ENCODE assay signal across 8 cellular contexts in the genomic region with DNA sequence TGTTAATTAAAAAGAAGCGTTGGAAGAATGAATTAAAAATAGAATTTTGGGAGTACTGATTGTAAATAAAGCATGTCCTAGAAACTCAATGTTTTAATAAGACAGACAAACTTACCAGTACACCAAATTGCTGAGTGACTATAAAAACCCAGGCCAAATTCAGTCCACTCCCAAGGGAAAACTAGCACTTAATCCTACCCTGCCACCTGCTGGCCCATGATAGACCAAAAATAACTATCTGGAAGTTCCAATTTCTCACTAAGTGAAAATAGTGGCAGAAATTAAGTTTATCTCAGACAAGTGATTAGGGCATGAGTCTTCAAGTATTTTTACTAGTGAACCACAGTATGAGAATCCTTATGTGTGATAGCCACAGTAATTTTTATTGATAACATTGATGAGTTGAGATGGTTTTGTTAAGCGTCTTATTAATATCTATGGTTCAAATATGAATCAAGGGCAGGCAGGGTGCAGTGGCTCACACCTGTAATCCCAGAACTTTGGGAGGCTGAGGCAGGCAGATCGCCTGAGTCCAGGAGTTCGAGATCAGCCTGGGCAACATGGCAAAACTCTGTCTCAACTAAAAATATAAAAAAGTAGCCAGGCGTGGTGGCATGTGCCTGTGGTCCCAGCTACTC. TPM values are rescaled to one million over a fixed set of nuclear protein-coding genes. Genes with fewer than 3 reads are reported as not detected.
DNase-seq lines count a peak whose midpoint lies in the region; ATAC-seq, FAIRE-seq and TF ChIP-seq lines count a peak whose summit lies in the region.

No MANE protein-coding gene starts in this region.

- H3K4me3 ChIP-seq in SJCRH30 = no peak overlapping the region
- H3K4me3 ChIP-seq in endothelial cell of umbilical vein (replicated peaks in 1 of 3; ENCODE audit: insufficient read depth in 1 of 3, low read depth in 1 of 3, low read length in 3 of 3) = no peak overlapping the region

- no peak overlapping the region for H3K9ac ChIP-seq in endothelial cell of umbilical vein (replicated peaks; ENCODE audit: extremely low read depth, insufficient read depth, low read length)

- TF ChIP-seq POLR2A in endothelial cell of umbilical vein (IDR thresholded peaks at IDR 0.05; ENCODE audit: low read depth, low read length) (no peak), GM18505 (IDR thresholded peaks at IDR 0.05; ENCODE audit: borderline replicate concordance, extremely low read depth, insufficient read depth, insufficient read length) (no peak)

- H3K36me3 ChIP-seq in SJCRH30 (no peaks in the 10 kb centered on the region), endothelial cell of umbilical vein (ENCODE audit: control insufficient read depth in 2 of 2, extremely low read depth in 1 of 2, insufficient read depth in 2 of 2, low read length in 2 of 2) (no peaks in the 10 kb centered on the region)

- CTCF ChIA-PET in endothelial cell of umbilical vein (lab: Charles Lee) = interaction anchor here (0.7 to 3.4 kb wide), 7 partner anchors 10 to 1042 kb away, joined by 4 to 32 read pairs (median 10); a partner anchor contains a TSS

- H3K4me1 ChIP-seq in SJCRH30 (no peaks in the 10 kb centered on the region), endothelial cell of umbilical vein (ENCODE audit: control insufficient read depth, extremely low read depth, insufficient read depth, low read length) (no peaks in the 10 kb centered on the region)

- H3K4me1 Mint-ChIP-seq in nephron = no peaks in the 10 kb centered on the region

- no peak overlapping the region for H3K27ac ChIP-seq in SJCRH30
- no peak overlapping the region for H3K27ac ChIP-seq in endothelial cell of umbilical vein (ENCODE audit: insufficient read depth, low read depth, low read length)

- H3K4me2 ChIP-seq in endothelial cell of umbilical vein (ENCODE audit: insufficient read depth, low read length) = no peak overlapping the region

- FAIRE-seq in endothelial cell of umbilical vein (lab: Jason Lieb, UNC) = peak; percentile 60

- H3K9me1 ChIP-seq in endothelial cell of umbilical vein (replicated peaks; ENCODE audit: control insufficient read depth, extremely low read depth, insufficient read depth, low read length) = no peaks in the 10 kb centered on the region

- H3K27me3 ChIP-seq in SJCRH30 = no peaks in the 10 kb centered on the region
- no peaks in the 10 kb centered on the region for H3K27me3 ChIP-seq in endothelial cell of umbilical vein (ENCODE audit: control insufficient read depth in 2 of 2, insufficient read depth in 2 of 2, low read length in 2 of 2)

- H3K36me3 Mint-ChIP-seq in nephron (ENCODE audit: low read depth) = no peaks in the 10 kb centered on the region

- no peak overlapping the region for H3K27ac Mint-ChIP-seq in nephron

- TF ChIP-seq CTCF in endothelial cell of umbilical vein (IDR thresholded peaks at IDR 0.05; ENCODE audit: extremely low read depth in 1 of 2, insufficient read depth in 1 of 2, low read depth in 1 of 2, low read length in 2 of 2) (peak; percentile 36 to 54), nephron (IDR thresholded peaks at IDR 0.05; ENCODE audit: unreplicated experiment in 3 of 3) (peak; percentile 36 to 57 (median 49))

- no TSS peak for BruUV-seq in endothelial cell of umbilical vein (replicated peaks; lab: Mats Ljungman, UMichigan)

- no peaks in the 10 kb centered on the region for H4K20me1 ChIP-seq in endothelial cell of umbilical vein (replicated peaks; ENCODE audit: control insufficient read depth, extremely low read depth, insufficient read depth, low read length)

- no peak overlapping the region for H2AFZ ChIP-seq in endothelial cell of umbilical vein (ENCODE audit: low read depth, low read length)

- H3K79me2 ChIP-seq in endothelial cell of umbilical vein (ENCODE audit: control insufficient read depth, insufficient read depth, low read length) = no peaks in the 10 kb centered on the region

- peak; percentile 18 for DNase-seq in activated CD8-positive, alpha-beta memory T cell treated with anti-CD3 and anti-CD28 coated beads, Interleukin-2, amount 50 U/mL, for 4 hours
- DNase-seq in activated CD8-positive, alpha-beta memory T cell treated with anti-CD3 and anti-CD28 coated beads, Interleukin-2, amount 50 U/mL, for 48 hours = no peak
- DNase-seq in LHCN-M2 (ENCODE audit: low read depth) = peak; percentile 64
- DNase-seq in SJCRH30 = peak; percentile 9 to 61
- DNase-seq in endothelial cell of umbilical vein (ENCODE audit: low read depth, low spot score) = peak; percentile 47

- intact Hi-C loops in endothelial cell of umbilical vein (cut with micrococcal nuclease) = no loop called here

- no peak overlapping the region for H3K4me3 Mint-ChIP-seq in nephron

- H3K27me3 Mint-ChIP-seq in nephron (ENCODE audit: low read depth) = peaks cover 10% of the 10 kb centered on the region

- POLR2A ChIA-PET in endothelial cell of umbilical vein (lab: Charles Lee) = no interaction called here

- dilution Hi-C loops in endothelial cell of umbilical vein (cut with MboI; ENCODE audit: extremely low pct_ligation_motif_present, low sequenced_read_pairs) = no loop called here

- ATAC-seq in HG03175 (IDR thresholded peaks at IDR 0.05; ENCODE audit: unreplicated experiment) (no peak), GM18505 (IDR thresholded peaks at IDR 0.05; ENCODE audit: unreplicated experiment) (no peak)

- no peaks in the 10 kb centered on the region for H3K9me3 ChIP-seq in SJCRH30 (replicated peaks)
- no peaks in the 10 kb centered on the region for H3K9me3 ChIP-seq in endothelial cell of umbilical vein (replicated peaks; ENCODE audit: control insufficient read depth, insufficient read depth, low read length)

- H3K9me3 Mint-ChIP-seq in nephron = no peaks in the 10 kb centered on the region

TF ChIP-seq in endothelial cell of umbilical vein, 7 proteins besides CTCF, POLR2A, EP300 and RAD21:
- TF ChIP-seq GATA2 (IDR thresholded peaks at IDR 0.05; ENCODE audit: insufficient read depth, insufficient read length, low read depth, low read length) (no peak), FOS (IDR thresholded peaks at IDR 0.05; ENCODE audit: borderline replicate concordance, insufficient read depth, low read length) (no peak), MYC (IDR thresholded peaks at IDR 0.05; ENCODE audit: low read depth, low read length) (no peak), JUN (IDR thresholded peaks at IDR 0.05; ENCODE audit: borderline replicate concordance, insufficient read depth, insufficient read length, low read depth) (no peak), EZH2 (IDR thresholded peaks at IDR 0.05; ENCODE audit: borderline replicate concordance, low read depth, low read length, severe bottlenecking) (no peak), POLR2AphosphoS5 (IDR thresholded peaks at IDR 0.05; ENCODE audit: insufficient read depth, low read depth, low read length) (no peak)
- TF ChIP-seq, protein P1, sequence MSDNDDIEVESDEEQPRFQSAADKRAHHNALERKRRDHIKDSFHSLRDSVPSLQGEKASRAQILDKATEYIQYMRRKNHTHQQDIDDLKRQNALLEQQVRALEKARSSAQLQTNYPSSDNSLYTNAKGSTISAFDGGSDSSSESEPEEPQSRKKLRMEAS (IDR thresholded peaks at IDR 0.05; ENCODE audit: insufficient read depth, insufficient read length) = no peak

RNA-seq across cellular contexts. Expression of a gene that starts 9.8 kb away (rescaled TPM):
- 27.8 and 28.5 TPM in 2 replicates for total RNA-seq in LHCN-M2 (2014; rRNA removed)
- 10.5 TPM for polyA plus RNA-seq in LHCN-M2 (2012)
- 39.1 and 43.4 TPM in 2 replicates for total RNA-seq in SJCRH30 (2014; rRNA removed; shearing (Covaris generic))
- 35.2 and 48.9 TPM in 2 replicates for total RNA-seq in endothelial cell of umbilical vein
- polyA plus RNA-seq in endothelial cell of umbilical vein = 27.5 and 29.8 TPM in 2 replicates
- polyA plus RNA-seq in endothelial cell of umbilical vein (2011; cell fraction: cytosol; rRNA removed) = 29.5 and 35.5 TPM in 2 replicates
- polyA plus RNA-seq in endothelial cell of umbilical vein (2011; cell fraction: nucleus; rRNA removed) = 32.8 and 44.8 TPM in 2 replicates
- 38.0 and 45.5 TPM in 2 replicates for polyA plus RNA-seq in endothelial cell of umbilical vein (2012)
- polyA minus RNA-seq in endothelial cell of umbilical vein = 36.5 and 45.6 TPM in 2 replicates
- polyA minus RNA-seq in endothelial cell of umbilical vein (2011; cell fraction: cytosol; rRNA and poly(A)+ RNA removed) = 12.7 TPM
- polyA minus RNA-seq in endothelial cell of umbilical vein (2011; cell fraction: nucleus; rRNA and poly(A)+ RNA removed) = 49.6 and 67.8 TPM in 2 replicates
